In genomic region chr10:114083040-114083439, GRCh38 we compare ENCODE assay signal across 19 cellular contexts. TPM values are rescaled to one million over a fixed set of nuclear protein-coding genes. Genes with fewer than 3 reads are reported as not detected.
A peak's percentile ranks its signal among the peaks of the same experiment; 100 is the strongest.
DNase-seq lines count a peak whose midpoint lies in the region; ATAC-seq, FAIRE-seq and TF ChIP-seq lines count a peak whose summit lies in the region.
"Had no signal": no experiment of that assay in that cellular context is flagged by ENCODE, and none has a peak within 500 bp of the region (broad histone marks: within the 10 kb centered on the region; RNA-seq: fewer than 3 reads in every experiment).

No MANE protein-coding gene starts in this region.

- H4K8ac ChIP-seq in H1 (ENCODE audit: extremely low read depth, insufficient read depth, low read length) = no peak overlapping the region

- no peak overlapping the region for H2AK5ac ChIP-seq in H1 (ENCODE audit: low read depth, low read length)

- no peak overlapping the region for H3K23ac ChIP-seq in H1 (ENCODE audit: insufficient read length)

- H3K9ac ChIP-seq in H1 (replicated peaks in 1 of 4; ENCODE audit: extremely low read depth in 1 of 4, low read depth in 3 of 4, low read length in 3 of 4) = no peak overlapping the region

- TF ChIP-seq RAD21 in H1 (IDR thresholded peaks at IDR 0.05 in 1 of 2, conservative IDR thresholded peaks at IDR 0.05 in 1 of 2; ENCODE audit: low read depth in 2 of 2, low read length in 2 of 2) = no peak

- no peak overlapping the region for H3K18ac ChIP-seq in H1 (ENCODE audit: extremely low read depth, low read length)

- no peak overlapping the region for H4K5ac ChIP-seq in H1 (ENCODE audit: insufficient read length, low read depth, low read length)

- peak in 1 of 2 donors; percentile 18 for DNase-seq in stimulated activated naive CD8-positive, alpha-beta T cell treated with anti-CD3 and anti-CD28 coated beads, Interleukin-15, amount 100 ng/mL, for 72 hours
- no peak for DNase-seq in stimulated activated naive CD8-positive, alpha-beta T cell treated with anti-CD3 and anti-CD28 coated beads, Interleukin-15, Interleukin-2, amounts not matched to agents 100 U/mL and 50 U/mL, for 24 hours
- peak; percentile 98 for DNase-seq in NCI-H146 (lab: John Stamatoyannopoulos, UW)
- DNase-seq in H1 (ENCODE audit: low read depth in 1 of 2, low spot score in 2 of 2) = no peak
- DNase-seq in GF-D8 (lab: John Stamatoyannopoulos, UW) = no peak
- no peak for DNase-seq in thyroid gland
- DNase-seq in NCI-H1436 (lab: John Stamatoyannopoulos, UW) = no peak
- no peak for DNase-seq in NCI-H510A treated with DMSO at 0.1 percent for 48 hours (lab: John Stamatoyannopoulos, UW)
- DNase-seq: DMS 273 treated with DMSO at 0.1 percent for 48 hours, gastrocnemius medialis, immature natural killer cell, lower lobe of right lung, NCI-H82 had no signal

- peak overlapping the region; percentile 30; the same call in 1 of the 2 replicates for H2AFZ ChIP-seq in H1 (ENCODE audit: low read length)

- ATAC-seq in stimulated activated naive CD8-positive, alpha-beta T cell treated with anti-CD3 and anti-CD28 coated beads, Interleukin-15, amount 100 ng/mL, for 72 hours = peak; percentile 59
- ATAC-seq in stimulated activated naive CD8-positive, alpha-beta T cell treated with anti-CD3 and anti-CD28 coated beads, Interleukin-15, Interleukin-2, amounts not matched to agents 100 U/mL and 50 U/mL, for 24 hours = no peak
- ATAC-seq: activated CD4-positive, CD25-positive, alpha-beta regulatory T cell treated with anti-CD3 and anti-CD28 coated beads, Interleukin-2, amount 50 U/mL, for 24 hours; gastrocnemius medialis; lower lobe of right lung had no signal

- H3K4me3 ChIP-seq in H1 (ENCODE audit: extremely low read depth in 1 of 4, insufficient read depth in 2 of 4, low read depth in 3 of 4, low read length in 4 of 4) (no peak overlapping the region), thyroid gland (replicated peaks in 1 of 3) (no peak overlapping the region)
- H3K4me3 ChIP-seq: ascending aorta, gastrocnemius medialis, lower lobe of right lung had no signal

- intact Hi-C loops in thyroid gland (cut with DNase I) = no loop called here

- no peaks in the 10 kb centered on the region for H3K4me1 ChIP-seq in H1 (replicated peaks in 1 of 4; ENCODE audit: control insufficient read depth in 3 of 4, insufficient read depth in 4 of 4, low read length in 3 of 4)
- no peaks in the 10 kb centered on the region for H3K4me1 ChIP-seq in thyroid gland
- H3K4me1 ChIP-seq: ascending aorta, gastrocnemius medialis, lower lobe of right lung had no signal

- FAIRE-seq in H1 (lab: Jason Lieb, UNC) = no peak
- FAIRE-seq: endothelial cell of umbilical vein had no signal

- H3K23me2 ChIP-seq in H1 (ENCODE audit: low read depth, low read length) = no peaks in the 10 kb centered on the region

- no peak for TF ChIP-seq POLR2A in H1 (IDR thresholded peaks at IDR 0.05; ENCODE audit: control extremely low read depth in 1 of 2, low read depth in 2 of 2, low read length in 2 of 2)
- no peak for TF ChIP-seq POLR2A in thyroid gland (IDR thresholded peaks at IDR 0.05)

- no peak overlapping the region for H3K27ac ChIP-seq in H1 (ENCODE audit: low read depth, low read length)
- H3K27ac ChIP-seq in thyroid gland = no peak overlapping the region
- H3K27ac ChIP-seq: ascending aorta, gastrocnemius medialis, lower lobe of right lung, RWPE1 had no signal

- H4K91ac ChIP-seq in H1 (replicated peaks; ENCODE audit: insufficient read length, low read length) = no peak overlapping the region

- no peaks in the 10 kb centered on the region for H3K4me1 Mint-ChIP-seq in stimulated activated naive CD8-positive, alpha-beta T cell treated with anti-CD3 and anti-CD28 coated beads, Interleukin-15, amount 100 ng/mL, for 72 hours
- H3K4me1 Mint-ChIP-seq: B cell had no signal

- POLR2A ChIA-PET in H1 (lab: Charles Lee; ENCODE audit: partially characterized antibody) = no interaction called here

- no peak overlapping the region for H2BK15ac ChIP-seq in H1 (ENCODE audit: low read length)

- CTCF ChIA-PET in H1 (lab: Charles Lee; ENCODE audit: partially characterized antibody) = no interaction called here

- no peaks in the 10 kb centered on the region for H3K79me2 ChIP-seq in H1 (ENCODE audit: control insufficient read depth in 1 of 2, insufficient read depth in 2 of 2, low read length in 2 of 2)

- no peak for TF ChIP-seq EP300 in H1 (IDR thresholded peaks at IDR 0.05; ENCODE audit: borderline replicate concordance in 1 of 2, low read depth in 2 of 2, low read length in 2 of 2)

- H3K9me3 ChIP-seq in H1 (ENCODE audit: insufficient read depth in 2 of 2, low read depth in 1 of 2, low read length in 1 of 2) = peaks cover 0 to 3% of the 10 kb centered on the region in 2 experiments; a peak in 1 of 4 replicates
- H3K9me3 ChIP-seq in thyroid gland = no peaks in the 10 kb centered on the region
- H3K9me3 ChIP-seq: ascending aorta, gastrocnemius medialis, lower lobe of right lung had no signal

- H3K4ac ChIP-seq in H1 (replicated peaks; ENCODE audit: insufficient read length, low read depth, low read length) = no peak overlapping the region

- no peaks in the 10 kb centered on the region for H3K79me1 ChIP-seq in H1 (ENCODE audit: low read depth, low read length)

- H3K27ac Mint-ChIP-seq in stimulated activated naive CD8-positive, alpha-beta T cell treated with anti-CD3 and anti-CD28 coated beads, Interleukin-15, amount 100 ng/mL, for 72 hours = no peak overlapping the region
- H3K27ac Mint-ChIP-seq: B cell, immature natural killer cell had no signal

- no peak overlapping the region for H3K4me2 ChIP-seq in H1 (ENCODE audit: insufficient read depth in 1 of 2, low read depth in 2 of 2, low read length in 2 of 2)

- no peak overlapping the region for H2BK12ac ChIP-seq in H1 (ENCODE audit: low read depth, low read length)

- H2BK5ac ChIP-seq in H1 (ENCODE audit: low read depth, low read length) = no peak overlapping the region

- H2BK20ac ChIP-seq in H1 (ENCODE audit: low read length) = no peak overlapping the region

- no peak overlapping the region for H3K4me3 Mint-ChIP-seq in stimulated activated naive CD8-positive, alpha-beta T cell treated with anti-CD3 and anti-CD28 coated beads, Interleukin-15, amount 100 ng/mL, for 72 hours
- H3K4me3 Mint-ChIP-seq: B cell, immature natural killer cell had no signal

- no peak overlapping the region for H3K14ac ChIP-seq in H1 (ENCODE audit: insufficient read length)

- no peaks in the 10 kb centered on the region for H3K9me3 Mint-ChIP-seq in stimulated activated naive CD8-positive, alpha-beta T cell treated with anti-CD3 and anti-CD28 coated beads, Interleukin-15, amount 100 ng/mL, for 72 hours
- H3K9me3 Mint-ChIP-seq: immature natural killer cell had no signal

- TF ChIP-seq CTCF in H1 (IDR thresholded peaks at IDR 0.05; ENCODE audit: control extremely low read depth in 1 of 3, insufficient read depth in 1 of 3, low read depth in 1 of 3, low read length in 3 of 3) (no peak), thyroid gland (IDR thresholded peaks at IDR 0.05) (no peak)

- H3K36me3 ChIP-seq in H1 (ENCODE audit: control insufficient read depth in 2 of 4, insufficient read depth in 4 of 4, low read length in 3 of 4) (no peaks in the 10 kb centered on the region), thyroid gland (no peaks in the 10 kb centered on the region)
- H3K36me3 ChIP-seq: ascending aorta, gastrocnemius medialis, lower lobe of right lung had no signal

- no peak overlapping the region for H3K56ac ChIP-seq in H1 (replicated peaks; ENCODE audit: insufficient read length, low read depth, low read length)

- WGBS in H1 (ENCODE audit: extremely low coverage in 1 of 2, insufficient coverage in 1 of 2, insufficient read length in 1 of 2, insufficient replicate concordance in 2 of 2, low coverage in 1 of 2, low lambda C conversion rate in 2 of 2, missing lambda C conversion rate in 1 of 2), 2 experiments = 91% methylated on average over 5 of the region's 5 CpGs; no CpG with 5 or more reads in 1 of the 2 experiments
- WGBS in thyroid gland, 2 donors = 90 to 96% methylated on average over 5 of the region's 5 CpGs

- H3K27me3 ChIP-seq in H1 (replicated peaks in 1 of 4; ENCODE audit: control insufficient read depth in 3 of 4, extremely low read depth in 1 of 4, insufficient read depth in 3 of 4, low read length in 3 of 4) (no peaks in the 10 kb centered on the region), thyroid gland (no peaks in the 10 kb centered on the region)
- H3K27me3 ChIP-seq: ascending aorta, gastrocnemius medialis had no signal

- peaks cover 12% of the 10 kb centered on the region for H3K27me3 Mint-ChIP-seq in stimulated activated naive CD8-positive, alpha-beta T cell treated with anti-CD3 and anti-CD28 coated beads, Interleukin-15, amount 100 ng/mL, for 72 hours

- no peak overlapping the region for H2BK120ac ChIP-seq in H1 (replicated peaks; ENCODE audit: low read depth, low read length)

- no peaks in the 10 kb centered on the region for H4K20me1 ChIP-seq in H1 (replicated peaks in 1 of 2; ENCODE audit: control insufficient read depth in 1 of 2, insufficient read depth in 2 of 2, low read length in 2 of 2)

TF ChIP-seq in H1, 55 proteins besides CTCF, POLR2A, EP300 and RAD21:
- TF ChIP-seq ATF3 (IDR thresholded peaks at IDR 0.05; ENCODE audit: insufficient read depth, low read depth, low read length) = 0 out of 2 replicates have a peak, but pooled peaks have one; percentile 33
- TF ChIP-seq SIX5 (IDR thresholded peaks at IDR 0.05; ENCODE audit: low read depth, low read length) = no peak

RNA-seq across cellular contexts. Expression of gene ADRB1, which starts 39.4 kb away (rescaled TPM):
- 0.17 and 0.48 TPM in 2 replicates for total RNA-seq in H1 (2021; fragmentation: NEBNext Ultra II Directional; extraction: Animal tissue kit (Norgen Biotek cat#: 25700))
- polyA plus RNA-seq in H1 (2011; rRNA removed) = 0.14 TPM in 2 replicates
- polyA plus RNA-seq in H1 (2011; cell fraction: cytosol; rRNA removed) = 0.09 TPM
- polyA plus RNA-seq in H1 (2011; cell fraction: nucleus; rRNA removed) = 0.19 TPM
- 0.05 to 0.12 TPM (median 0.05 TPM) in 3 of 4 replicates, not detected in the other for polyA plus RNA-seq in H1 (2012, experiment 1 of 2)
- polyA plus RNA-seq in H1 (2012, experiment 2 of 2) = 0.05 TPM
- 0.18 TPM for polyA plus RNA-seq in H1 (2013, experiment 1 of 2)
- polyA plus RNA-seq in H1 (2013, experiment 2 of 2) = 0.18 TPM
- polyA minus RNA-seq in H1 (2011; rRNA and poly(A)+ RNA removed) = 0.07 TPM in 1 of 2 replicates, not detected in the other
- 0.37 TPM for polyA minus RNA-seq in H1 (2011; cell fraction: cytosol; rRNA and poly(A)+ RNA removed)
- polyA minus RNA-seq in H1 (2011; cell fraction: nucleus; rRNA and poly(A)+ RNA removed) = 0.30 TPM
- 1 to 10 TPM in 2 of 4 donors, under 1 TPM in 2; 0.27 to 1.7 (median 0.95) TPM for total RNA-seq in thyroid gland
- total RNA-seq: ascending aorta, B cell had no signal
- polyA plus RNA-seq: neural cell had no signal
